Comparison of ENCODE assay signal across 12 cellular contexts in the genomic region with DNA sequence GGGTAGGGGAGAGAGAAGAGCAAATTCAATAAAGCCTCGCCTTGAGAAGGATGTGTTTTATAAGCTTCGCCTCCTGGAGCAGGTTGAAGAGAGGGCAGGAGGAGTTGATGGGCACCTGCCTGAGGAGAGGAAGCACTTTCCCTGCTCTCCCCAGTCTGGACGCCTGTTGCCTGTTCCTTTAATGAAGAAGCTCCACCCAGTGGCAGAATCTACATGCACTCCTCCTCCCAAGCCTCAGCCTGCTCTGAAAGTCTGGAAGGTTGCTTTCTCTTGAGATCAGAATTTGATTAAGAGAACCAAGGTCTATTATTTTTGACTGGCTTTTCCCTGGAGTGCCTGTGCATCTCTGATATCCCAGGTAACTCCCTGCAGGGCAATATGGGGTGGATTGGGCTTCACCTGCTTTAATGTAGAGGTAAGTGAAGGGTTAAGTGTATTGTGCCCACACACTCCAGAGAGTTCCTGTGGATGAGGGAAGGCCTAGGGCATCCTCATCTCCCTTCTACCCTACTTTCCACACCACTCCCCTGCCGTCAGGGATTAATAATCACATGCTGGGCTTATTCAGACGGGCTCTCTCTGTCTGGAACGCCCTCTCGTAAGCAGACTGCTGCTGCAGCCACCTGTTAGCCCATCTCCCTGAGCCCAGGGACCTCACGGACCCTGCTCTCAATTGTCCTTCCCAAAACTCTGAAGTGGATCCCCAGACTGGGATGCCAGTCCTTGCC. TPM values are rescaled to one million over a fixed set of nuclear protein-coding genes. Genes with fewer than 3 reads are reported as not detected.
DNase-seq lines count a peak whose midpoint lies in the region; ATAC-seq and TF ChIP-seq lines count a peak whose summit lies in the region.
"Had no signal": no experiment of that assay in that cellular context is flagged by ENCODE, and none has a peak within 500 bp of the region (broad histone marks: within the 10 kb centered on the region; RNA-seq: fewer than 3 reads in every experiment).

No MANE protein-coding gene starts in this region.

- H3K4me3 ChIP-seq in dorsolateral prefrontal cortex (no peak overlapping the region), mammary epithelial cell (replicated peaks in 1 of 3; ENCODE audit: insufficient read depth in 1 of 3, low read depth in 2 of 3, low read length in 3 of 3) (no peak overlapping the region), lower leg skin (ENCODE audit: low read depth, poor library complexity, severe bottlenecking) (no peak overlapping the region)

- DNase-seq in NCI-H748 (lab: John Stamatoyannopoulos, UW; ENCODE audit: unreplicated experiment) (peak; percentile 32), NCI-H748 treated with DMSO at 0.1 percent for 48 hours (lab: John Stamatoyannopoulos, UW) (no peak), NCI-H82 treated with DMSO at 0.1 percent for 48 hours (lab: John Stamatoyannopoulos, UW; ENCODE audit: unreplicated experiment) (peak; percentile 74), dorsolateral prefrontal cortex (no peak), retina (peak; percentile 40), mammary epithelial cell (no peak), lower leg skin (ENCODE audit: low spot score in 2 of 2) (no peak)
- no peak for DNase-seq in activated naive CD8-positive, alpha-beta T cell treated with anti-CD3 and anti-CD28 coated beads, Interleukin-2, amount 50 U/mL, for 24 hours
- DNase-seq: DMS153, hippocampal formation, NCI-H1436 had no signal

- no peaks in the 10 kb centered on the region for H3K9me3 ChIP-seq in mammary epithelial cell (replicated peaks; ENCODE audit: insufficient read depth, low read length)

- peak in 53 of 56 donors; percentile 18 to 69 (median 45) for TF ChIP-seq CTCF in dorsolateral prefrontal cortex (IDR thresholded peaks at IDR 0.05 in 54 of 56, conservative IDR thresholded peaks at IDR 0.05 in 2 of 56; ENCODE audit: low read depth in 1 of 56, partially characterized antibody in 56 of 56)
- no peak for TF ChIP-seq CTCF in mammary epithelial cell (conservative IDR thresholded peaks at IDR 0.05 in 1 of 2, IDR thresholded peaks at IDR 0.05 in 1 of 2; ENCODE audit: extremely low read depth in 1 of 2, insufficient read depth in 1 of 2, low read depth in 1 of 2, low read length in 2 of 2)
- no peak for TF ChIP-seq CTCF in lower leg skin (IDR thresholded peaks at IDR 0.05)

- H3K36me3 ChIP-seq in mammary epithelial cell (ENCODE audit: insufficient read depth, low read length), result no peaks in the 10 kb centered on the region

- no peak overlapping the region for H3K4me2 ChIP-seq in mammary epithelial cell (ENCODE audit: insufficient read depth, low read depth, low read length)

- H4K20me1 ChIP-seq in mammary epithelial cell (ENCODE audit: insufficient read depth, low read length), result no peaks in the 10 kb centered on the region

- peaks cover 2% of the 10 kb centered on the region for H3K27me3 Mint-ChIP-seq in activated naive CD8-positive, alpha-beta T cell treated with anti-CD3 and anti-CD28 coated beads, Interleukin-2, amount 50 U/mL, for 24 hours

- dilution Hi-C loops in mammary epithelial cell (cut with HindIII; ENCODE audit: low sequenced_read_pairs), result loop anchor here (5.0 kb wide), 1 partner anchor 35 kb away; no protein-coding TSS in a partner anchor

- H3K9ac ChIP-seq in mammary epithelial cell (ENCODE audit: insufficient read depth, low read length), result no peak overlapping the region

- no peak for TF ChIP-seq POLR2A in lower leg skin (IDR thresholded peaks at IDR 0.05)

- no peaks in the 10 kb centered on the region for H3K4me1 ChIP-seq in mammary epithelial cell (ENCODE audit: insufficient read depth, low read length)

- no peaks in the 10 kb centered on the region for H3K4me1 Mint-ChIP-seq in activated naive CD8-positive, alpha-beta T cell treated with anti-CD3 and anti-CD28 coated beads, Interleukin-2, amount 50 U/mL, for 24 hours

- no peak overlapping the region for H2AFZ ChIP-seq in mammary epithelial cell (ENCODE audit: low read depth, low read length)

- no peak overlapping the region for H3K27ac Mint-ChIP-seq in activated naive CD8-positive, alpha-beta T cell treated with anti-CD3 and anti-CD28 coated beads, Interleukin-2, amount 50 U/mL, for 24 hours

- CTCF ChIA-PET in mammary epithelial cell (lab: Charles Lee; ENCODE audit: low non-redundant PET), result no interaction called here

- H3K79me2 ChIP-seq in mammary epithelial cell (ENCODE audit: insufficient read depth, low read length), result no peaks in the 10 kb centered on the region

- WGBS in mammary epithelial cell (ENCODE audit: low coverage, missing lambda C conversion rate), result 65% methylated on average over 7 of the region's 8 CpGs
- WGBS in lower leg skin, 2 donors, result 46% methylated on average over 8 of the region's 8 CpGs

- H3K36me3 Mint-ChIP-seq in activated naive CD8-positive, alpha-beta T cell treated with anti-CD3 and anti-CD28 coated beads, Interleukin-2, amount 50 U/mL, for 24 hours (ENCODE audit: low read depth), result no peaks in the 10 kb centered on the region

- intact Hi-C loops in dorsolateral prefrontal cortex (cut with DNase I), result loop anchor here (5.0 to 10.0 kb wide), 2 partner anchors 145 to 328 kb away; no protein-coding TSS in a partner anchor
- intact Hi-C loops in mammary epithelial cell (cut with micrococcal nuclease), result no loop called here
- intact Hi-C loops in lower leg skin (cut with DNase I; ENCODE audit: low total_unique reads), result no loop called here

- H3K9me3 Mint-ChIP-seq in activated naive CD8-positive, alpha-beta T cell treated with anti-CD3 and anti-CD28 coated beads, Interleukin-2, amount 50 U/mL, for 24 hours, result peaks cover 9% of the 10 kb centered on the region

- H3K4me3 Mint-ChIP-seq in activated naive CD8-positive, alpha-beta T cell treated with anti-CD3 and anti-CD28 coated beads, Interleukin-2, amount 50 U/mL, for 24 hours, result no peak overlapping the region

- in situ Hi-C loops in mammary epithelial cell (cut with MboI; ENCODE audit: low sequenced_read_pairs in 2 of 2), result no loop called here

- H3K27me3 ChIP-seq in dorsolateral prefrontal cortex, result peaks cover 0 to 2% (median 0%) of the 10 kb centered on the region in 45 donors
- no peaks in the 10 kb centered on the region for H3K27me3 ChIP-seq in mammary epithelial cell (ENCODE audit: insufficient read depth, low read length)

- ATAC-seq in activated naive CD8-positive, alpha-beta T cell treated with anti-CD3 and anti-CD28 coated beads, Interleukin-2, amount 50 U/mL, for 24 hours, result no peak

- H3K27ac ChIP-seq in dorsolateral prefrontal cortex (peak overlapping the region in 3 of 59 donors; percentile 2 to 21 (median 17)), mammary epithelial cell (ENCODE audit: insufficient read depth, low read depth, low read length) (no peak overlapping the region)
- H3K27ac ChIP-seq: 22Rv1 had no signal

- BruUV-seq in mammary epithelial cell (replicated peaks; lab: Mats Ljungman, UMichigan), result no TSS peak

RNA-seq across cellular contexts. Expression of a gene that starts 22.3 kb away (rescaled TPM):
- 100 to 1,000 TPM; 122 to 220 (median 161) TPM for total RNA-seq in dorsolateral prefrontal cortex
- total RNA-seq in mammary epithelial cell, result 100 to 1,000 TPM in 1 of 2 donors, 10 to 100 TPM in 1; 61.9 to 105 TPM
- polyA plus RNA-seq in mammary epithelial cell, result 37.2 TPM
- 69.2 TPM for polyA minus RNA-seq in mammary epithelial cell
- 1 to 10 TPM; 2.8 to 5.7 (median 4.9) TPM for total RNA-seq in lower leg skin

Comparison
In these comparisons a context has a peak if more than half of its experiments do, and no peak if none do; other contexts are left out.
1. DNase-seq: peak in NCI-H748 (single experiment), NCI-H82 treated with DMSO at 0.1 percent for 48 hours (single experiment) and retina (single experiment); none in NCI-H748 treated with DMSO at 0.1 percent for 48 hours (single experiment), dorsolateral prefrontal cortex (0 of 10), mammary epithelial cell (single experiment), lower leg skin (0 of 2) and activated naive CD8-positive, alpha-beta T cell treated with anti-CD3 and anti-CD28 coated beads, Interleukin-2, amount 50 U/mL, for 24 hours (single experiment).
2. CTCF ChIP-seq: peak in dorsolateral prefrontal cortex (53 of 56); none in mammary epithelial cell (0 of 2) and lower leg skin (0 of 3).
3. RNA of a gene that starts 22.3 kb away (total RNA-seq): 122 to 220 TPM in dorsolateral prefrontal cortex and 61.9 to 105 TPM in mammary epithelial cell; 2.8 to 5.7 TPM in lower leg skin; every median in the first group is over 4 times any median in the second.
4. intact Hi-C loops: an anchor here in dorsolateral prefrontal cortex (5.0 to 10.0 kb wide); none called in mammary epithelial cell and lower leg skin.